ENCODE assay signal across 1 cellular context in the genomic region with DNA sequence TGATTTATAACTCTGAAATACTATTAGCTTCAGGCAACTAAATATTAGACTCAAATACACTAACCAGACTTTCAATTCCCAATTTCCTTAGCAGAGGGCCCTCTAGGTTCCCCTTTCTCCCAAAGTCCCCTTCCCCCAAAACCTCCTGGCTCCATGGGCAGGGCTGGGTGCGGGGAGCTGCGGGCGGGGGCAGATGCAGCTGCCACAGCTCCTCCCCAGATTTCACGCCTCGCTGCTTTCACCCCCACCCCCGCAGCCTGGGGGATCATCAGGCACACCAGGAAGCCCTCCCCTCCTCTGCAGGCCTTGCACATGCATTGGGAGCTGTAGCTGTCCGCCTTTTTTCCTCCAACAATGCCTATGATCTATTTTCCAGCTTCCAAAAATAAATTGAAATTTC.
TF ChIP-seq lines count a peak whose summit lies in the region.

No MANE protein-coding gene starts in this region.

TF ChIP-seq in GM23338, 12 proteins besides CTCF, POLR2A, EP300 and RAD21 (continued from another document):
- TF ChIP-seq, protein P1, sequence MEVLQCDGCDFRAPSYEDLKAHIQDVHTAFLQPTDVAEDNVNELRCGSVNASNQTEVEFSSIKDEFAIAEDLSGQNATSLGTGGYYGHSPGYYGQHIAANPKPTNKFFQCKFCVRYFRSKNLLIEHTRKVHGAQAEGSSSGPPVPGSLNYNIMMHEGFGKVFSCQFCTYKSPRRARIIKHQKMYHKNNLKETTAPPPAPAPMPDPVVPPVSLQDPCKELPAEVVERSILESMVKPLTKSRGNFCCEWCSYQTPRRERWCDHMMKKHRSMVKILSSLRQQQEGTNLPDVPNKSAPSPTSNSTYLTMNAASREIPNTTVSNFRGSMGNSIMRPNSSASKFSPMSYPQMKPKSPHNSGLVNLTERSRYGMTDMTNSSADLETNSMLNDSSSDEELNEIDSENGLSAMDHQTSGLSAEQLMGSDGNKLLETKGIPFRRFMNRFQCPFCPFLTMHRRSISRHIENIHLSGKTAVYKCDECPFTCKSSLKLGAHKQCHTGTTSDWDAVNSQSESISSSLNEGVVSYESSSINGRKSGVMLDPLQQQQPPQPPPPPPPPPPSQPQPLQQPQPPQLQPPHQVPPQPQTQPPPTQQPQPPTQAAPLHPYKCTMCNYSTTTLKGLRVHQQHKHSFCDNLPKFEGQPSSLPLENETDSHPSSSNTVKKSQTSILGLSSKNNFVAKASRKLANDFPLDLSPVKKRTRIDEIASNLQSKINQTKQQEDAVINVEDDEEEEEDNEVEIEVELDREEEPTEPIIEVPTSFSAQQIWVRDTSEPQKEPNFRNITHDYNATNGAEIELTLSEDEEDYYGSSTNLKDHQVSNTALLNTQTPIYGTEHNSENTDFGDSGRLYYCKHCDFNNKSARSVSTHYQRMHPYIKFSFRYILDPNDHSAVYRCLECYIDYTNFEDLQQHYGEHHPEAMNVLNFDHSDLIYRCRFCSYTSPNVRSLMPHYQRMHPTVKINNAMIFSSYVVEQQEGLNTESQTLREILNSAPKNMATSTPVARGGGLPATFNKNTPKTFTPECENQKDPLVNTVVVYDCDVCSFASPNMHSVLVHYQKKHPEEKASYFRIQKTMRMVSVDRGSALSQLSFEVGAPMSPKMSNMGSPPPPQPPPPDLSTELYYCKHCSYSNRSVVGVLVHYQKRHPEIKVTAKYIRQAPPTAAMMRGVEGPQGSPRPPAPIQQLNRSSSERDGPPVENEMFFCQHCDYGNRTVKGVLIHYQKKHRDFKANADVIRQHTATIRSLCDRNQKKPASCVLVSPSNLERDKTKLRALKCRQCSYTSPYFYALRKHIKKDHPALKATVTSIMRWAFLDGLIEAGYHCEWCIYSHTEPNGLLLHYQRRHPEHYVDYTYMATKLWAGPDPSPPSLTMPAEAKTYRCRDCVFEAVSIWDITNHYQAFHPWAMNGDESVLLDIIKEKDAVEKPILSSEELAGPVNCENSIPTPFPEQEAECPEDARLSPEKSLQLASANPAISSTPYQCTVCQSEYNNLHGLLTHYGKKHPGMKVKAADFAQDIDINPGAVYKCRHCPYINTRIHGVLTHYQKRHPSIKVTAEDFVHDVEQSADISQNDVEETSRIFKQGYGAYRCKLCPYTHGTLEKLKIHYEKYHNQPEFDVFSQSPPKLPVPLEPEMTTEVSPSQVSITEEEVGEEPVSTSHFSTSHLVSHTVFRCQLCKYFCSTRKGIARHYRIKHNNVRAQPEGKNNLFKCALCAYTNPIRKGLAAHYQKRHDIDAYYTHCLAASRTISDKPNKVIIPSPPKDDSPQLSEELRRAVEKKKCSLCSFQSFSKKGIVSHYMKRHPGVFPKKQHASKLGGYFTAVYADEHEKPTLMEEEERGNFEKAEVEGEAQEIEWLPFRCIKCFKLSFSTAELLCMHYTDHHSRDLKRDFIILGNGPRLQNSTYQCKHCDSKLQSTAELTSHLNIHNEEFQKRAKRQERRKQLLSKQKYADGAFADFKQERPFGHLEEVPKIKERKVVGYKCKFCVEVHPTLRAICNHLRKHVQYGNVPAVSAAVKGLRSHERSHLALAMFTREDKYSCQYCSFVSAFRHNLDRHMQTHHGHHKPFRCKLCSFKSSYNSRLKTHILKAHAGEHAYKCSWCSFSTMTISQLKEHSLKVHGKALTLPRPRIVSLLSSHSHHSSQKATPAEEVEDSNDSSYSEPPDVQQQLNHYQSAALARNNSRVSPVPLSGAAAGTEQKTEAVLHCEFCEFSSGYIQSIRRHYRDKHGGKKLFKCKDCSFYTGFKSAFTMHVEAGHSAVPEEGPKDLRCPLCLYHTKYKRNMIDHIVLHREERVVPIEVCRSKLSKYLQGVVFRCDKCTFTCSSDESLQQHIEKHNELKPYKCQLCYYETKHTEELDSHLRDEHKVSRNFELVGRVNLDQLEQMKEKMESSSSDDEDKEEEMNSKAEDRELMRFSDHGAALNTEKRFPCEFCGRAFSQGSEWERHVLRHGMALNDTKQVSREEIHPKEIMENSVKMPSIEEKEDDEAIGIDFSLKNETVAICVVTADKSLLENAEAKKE (CRISPR knock-in tag; IDR thresholded peaks at IDR 0.05), result no peak
- TF ChIP-seq CREB1 (CRISPR knock-in tag; IDR thresholded peaks at IDR 0.05; ENCODE audit: low read depth), result no peak
- TF ChIP-seq, protein P2, sequence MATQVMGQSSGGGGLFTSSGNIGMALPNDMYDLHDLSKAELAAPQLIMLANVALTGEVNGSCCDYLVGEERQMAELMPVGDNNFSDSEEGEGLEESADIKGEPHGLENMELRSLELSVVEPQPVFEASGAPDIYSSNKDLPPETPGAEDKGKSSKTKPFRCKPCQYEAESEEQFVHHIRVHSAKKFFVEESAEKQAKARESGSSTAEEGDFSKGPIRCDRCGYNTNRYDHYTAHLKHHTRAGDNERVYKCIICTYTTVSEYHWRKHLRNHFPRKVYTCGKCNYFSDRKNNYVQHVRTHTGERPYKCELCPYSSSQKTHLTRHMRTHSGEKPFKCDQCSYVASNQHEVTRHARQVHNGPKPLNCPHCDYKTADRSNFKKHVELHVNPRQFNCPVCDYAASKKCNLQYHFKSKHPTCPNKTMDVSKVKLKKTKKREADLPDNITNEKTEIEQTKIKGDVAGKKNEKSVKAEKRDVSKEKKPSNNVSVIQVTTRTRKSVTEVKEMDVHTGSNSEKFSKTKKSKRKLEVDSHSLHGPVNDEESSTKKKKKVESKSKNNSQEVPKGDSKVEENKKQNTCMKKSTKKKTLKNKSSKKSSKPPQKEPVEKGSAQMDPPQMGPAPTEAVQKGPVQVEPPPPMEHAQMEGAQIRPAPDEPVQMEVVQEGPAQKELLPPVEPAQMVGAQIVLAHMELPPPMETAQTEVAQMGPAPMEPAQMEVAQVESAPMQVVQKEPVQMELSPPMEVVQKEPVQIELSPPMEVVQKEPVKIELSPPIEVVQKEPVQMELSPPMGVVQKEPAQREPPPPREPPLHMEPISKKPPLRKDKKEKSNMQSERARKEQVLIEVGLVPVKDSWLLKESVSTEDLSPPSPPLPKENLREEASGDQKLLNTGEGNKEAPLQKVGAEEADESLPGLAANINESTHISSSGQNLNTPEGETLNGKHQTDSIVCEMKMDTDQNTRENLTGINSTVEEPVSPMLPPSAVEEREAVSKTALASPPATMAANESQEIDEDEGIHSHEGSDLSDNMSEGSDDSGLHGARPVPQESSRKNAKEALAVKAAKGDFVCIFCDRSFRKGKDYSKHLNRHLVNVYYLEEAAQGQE (IDR thresholded peaks at IDR 0.05; ENCODE audit: unreplicated experiment), result no peak
- no peak for TF ChIP-seq ZNF331 (CRISPR knock-in tag; IDR thresholded peaks at IDR 0.05; ENCODE audit: low read depth)
- TF ChIP-seq, protein P3, sequence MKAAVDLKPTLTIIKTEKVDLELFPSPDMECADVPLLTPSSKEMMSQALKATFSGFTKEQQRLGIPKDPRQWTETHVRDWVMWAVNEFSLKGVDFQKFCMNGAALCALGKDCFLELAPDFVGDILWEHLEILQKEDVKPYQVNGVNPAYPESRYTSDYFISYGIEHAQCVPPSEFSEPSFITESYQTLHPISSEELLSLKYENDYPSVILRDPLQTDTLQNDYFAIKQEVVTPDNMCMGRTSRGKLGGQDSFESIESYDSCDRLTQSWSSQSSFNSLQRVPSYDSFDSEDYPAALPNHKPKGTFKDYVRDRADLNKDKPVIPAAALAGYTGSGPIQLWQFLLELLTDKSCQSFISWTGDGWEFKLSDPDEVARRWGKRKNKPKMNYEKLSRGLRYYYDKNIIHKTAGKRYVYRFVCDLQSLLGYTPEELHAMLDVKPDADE (IDR thresholded peaks at IDR 0.05), result no peak
